Comparison of ENCODE assay signal across 18 cellular contexts in genomic region chr6:119183457-119183856, GRCh38.
DNase-seq lines count a peak whose midpoint lies in the region; ATAC-seq, FAIRE-seq and TF ChIP-seq lines count a peak whose summit lies in the region.
"Had no signal": no experiment of that assay in that cellular context is flagged by ENCODE, and none has a peak within 500 bp of the region (broad histone marks: within the 10 kb centered on the region; RNA-seq: fewer than 3 reads in every experiment).

No MANE protein-coding gene starts in this region.

- H3K4me1 Mint-ChIP-seq in glutamatergic neuron (ENCODE audit: low read depth, unreplicated experiment) = peaks cover 33% of the 10 kb centered on the region
- peaks cover 7% of the 10 kb centered on the region for H3K4me1 Mint-ChIP-seq in neural progenitor cell

- CTCF ChIA-PET in HepG2 (lab: Yijun Ruan, JAX; ENCODE audit: low intra/inter-chr PET ratio, low total read pairs) = no interaction called here

- no peak for TF ChIP-seq EP300 in HepG2 (IDR thresholded peaks at IDR 0.05; ENCODE audit: low read depth in 2 of 2, low read length in 2 of 2)
- no peak for TF ChIP-seq EP300 in HepG2 (CRISPR knock-in tag; IDR thresholded peaks at IDR 0.05; ENCODE audit: borderline replicate concordance)

- WGBS in HepG2 (ENCODE audit: low lambda C conversion rate) = 98% methylated on average over 1 of the region's 1 CpG
- 91% methylated on average over 1 of the region's 1 CpG for WGBS in right lobe of liver (ENCODE audit: insufficient coverage, low coverage, low lambda C conversion rate, missing lambda C conversion rate)

- TF ChIP-seq CTCF in HepG2 (CRISPR knock-in tag; IDR thresholded peaks at IDR 0.05) (no peak), right lobe of liver (IDR thresholded peaks at IDR 0.05) (no peak), glutamatergic neuron (IDR thresholded peaks at IDR 0.05; ENCODE audit: partially characterized antibody, unreplicated experiment) (no peak), neural progenitor cell (IDR thresholded peaks at IDR 0.05) (no peak)

- no peak for FAIRE-seq in HepG2 (lab: Jason Lieb, UNC)
- FAIRE-seq: GM12891 had no signal

- intact Hi-C loops in HepG2 (cut with micrococcal nuclease; ENCODE audit: unreplicated experiment) = no loop called here
- intact Hi-C loops in right lobe of liver (cut with DNase I) = no loop called here
- intact Hi-C loops in left colon (cut with DNase I, micrococcal nuclease) = no loop called here

- H3K9ac ChIP-seq in HepG2 (ENCODE audit: insufficient read depth, low read depth, low read length) (no peak overlapping the region), neural progenitor cell (no peak overlapping the region), skeletal muscle tissue (ENCODE audit: low read depth in 1 of 3, low read length in 3 of 3) (no peak overlapping the region)

- no peak overlapping the region for H3K27ac ChIP-seq in HepG2 (ENCODE audit: extremely low read length, insufficient read depth, low read length)
- H3K27ac ChIP-seq in right lobe of liver = no peak overlapping the region
- no peak overlapping the region for H3K27ac ChIP-seq in neural progenitor cell
- H3K27ac ChIP-seq in skeletal muscle tissue (ENCODE audit: low read depth, low read length) = peak overlapping the region; percentile 36

- H3K27ac Mint-ChIP-seq in glutamatergic neuron (ENCODE audit: unreplicated experiment) (peak overlapping the region; percentile 94), neural progenitor cell (no peak overlapping the region)
- H3K27ac Mint-ChIP-seq: CD4-positive, alpha-beta memory T cell; GM23338; H9 had no signal

- no TSS peak for BruUV-seq in HepG2 (replicated peaks; lab: Mats Ljungman, UMichigan)

- no peak for TF ChIP-seq RAD21 in HepG2 (CRISPR knock-in tag; IDR thresholded peaks at IDR 0.05)

- peaks cover 5% of the 10 kb centered on the region for H3K36me3 Mint-ChIP-seq in glutamatergic neuron (ENCODE audit: unreplicated experiment)
- H3K36me3 Mint-ChIP-seq in neural progenitor cell = peaks cover 3% of the 10 kb centered on the region

- H3K27me3 ChIP-seq in HepG2 (ENCODE audit: control insufficient read depth in 1 of 2, insufficient read depth in 2 of 2, low read length in 2 of 2) = no peaks in the 10 kb centered on the region
- H3K27me3 ChIP-seq in right lobe of liver = no peaks in the 10 kb centered on the region
- H3K27me3 ChIP-seq in neural progenitor cell = no peaks in the 10 kb centered on the region
- no peaks in the 10 kb centered on the region for H3K27me3 ChIP-seq in skeletal muscle tissue (ENCODE audit: control insufficient read depth in 3 of 3, insufficient read depth in 3 of 3, low read length in 3 of 3)

- peaks cover 27 to 94% of the 10 kb centered on the region in 2 experiments for H3K36me3 ChIP-seq in HepG2 (replicated peaks in 1 of 2; ENCODE audit: control insufficient read depth in 1 of 2, insufficient read depth in 2 of 2, low read length in 2 of 2)
- H3K36me3 ChIP-seq in right lobe of liver = peaks cover 5 to 51% (median 27%) of the 10 kb centered on the region in 4 donors
- H3K36me3 ChIP-seq in neural progenitor cell = no peaks in the 10 kb centered on the region
- peaks cover 0 to 6% (median 0%) of the 10 kb centered on the region in 3 donors for H3K36me3 ChIP-seq in skeletal muscle tissue (ENCODE audit: control insufficient read depth in 3 of 3, insufficient read depth in 3 of 3, low read length in 3 of 3)

- TF ChIP-seq POLR2A in HepG2 (IDR thresholded peaks at IDR 0.05; ENCODE audit: insufficient read depth in 1 of 2, low read depth in 2 of 2, low read length in 2 of 2) (no peak), right lobe of liver (IDR thresholded peaks at IDR 0.05) (no peak)

- H3K4me3 Mint-ChIP-seq in glutamatergic neuron (ENCODE audit: unreplicated experiment) = peak overlapping the region; percentile 67
- no peak overlapping the region for H3K4me3 Mint-ChIP-seq in neural progenitor cell
- H3K4me3 Mint-ChIP-seq: CD4-positive, alpha-beta memory T cell; GM23338; H9 had no signal

- no peaks in the 10 kb centered on the region for H3K79me2 ChIP-seq in HepG2 (ENCODE audit: insufficient read depth, low read length)
- H3K79me2 ChIP-seq in neural progenitor cell (ENCODE audit: low read depth) = no peaks in the 10 kb centered on the region

- H3K4me3 ChIP-seq in HepG2 (replicated peaks in 1 of 3; ENCODE audit: insufficient read depth in 1 of 3, low read depth in 2 of 3, low read length in 3 of 3) = no peak overlapping the region
- no peak overlapping the region for H3K4me3 ChIP-seq in right lobe of liver
- H3K4me3 ChIP-seq in neural progenitor cell = no peak overlapping the region
- H3K4me3 ChIP-seq in skeletal muscle tissue (ENCODE audit: low read length in 3 of 3) = no peak overlapping the region
- H3K4me3 ChIP-seq: GM23338 had no signal

- no peaks in the 10 kb centered on the region for H4K20me1 ChIP-seq in HepG2 (ENCODE audit: insufficient read depth, low read length)
- no peaks in the 10 kb centered on the region for H4K20me1 ChIP-seq in neural progenitor cell (ENCODE audit: low read depth)

- no peaks in the 10 kb centered on the region for H3F3A ChIP-seq in neural progenitor cell (ENCODE audit: low read depth)

- H3K27me3 Mint-ChIP-seq in glutamatergic neuron (ENCODE audit: unreplicated experiment) (peaks cover 5% of the 10 kb centered on the region), neural progenitor cell (ENCODE audit: insufficient read depth, low read depth) (no peaks in the 10 kb centered on the region)
- H3K27me3 Mint-ChIP-seq: CD4-positive, alpha-beta memory T cell had no signal

- in situ Hi-C loops in HepG2 (cut with HindIII; ENCODE audit: extremely low pct_ligation_motif_present, low pct_unique_long_range_greater_than_20kb) = no loop called here

- POLR2A ChIA-PET in HepG2 (lab: Yijun Ruan, JAX) = no interaction called here

- H3K4me1 ChIP-seq in HepG2 (ENCODE audit: insufficient read depth, low read length) (no peaks in the 10 kb centered on the region), right lobe of liver (no peaks in the 10 kb centered on the region), neural progenitor cell (peaks cover 27% of the 10 kb centered on the region), skeletal muscle tissue (ENCODE audit: control insufficient read depth in 3 of 3, insufficient read depth in 3 of 3, low read length in 3 of 3) (no peaks in the 10 kb centered on the region)

- no peak for DNase-seq in HepG2 (ENCODE audit: low spot score)
- no peak for DNase-seq in right lobe of liver
- no peak for DNase-seq in glutamatergic neuron
- peak; percentile 59 for DNase-seq in neural progenitor cell (ENCODE audit: low spot score)
- DNase-seq in NCI-H526 treated with DMSO at 0.1 percent for 48 hours (lab: John Stamatoyannopoulos, UW) = no peak
- no peak for DNase-seq in left colon
- DNase-seq: C1 segment of cervical spinal cord; Calu3; CD4-positive, alpha-beta memory T cell; COR-L47; DMS53; GF-D8; H9 had no signal

- H3K9me3 ChIP-seq in HepG2 (ENCODE audit: low read length) (no peaks in the 10 kb centered on the region), right lobe of liver (no peaks in the 10 kb centered on the region), neural progenitor cell (ENCODE audit: low read depth) (no peaks in the 10 kb centered on the region), skeletal muscle tissue (ENCODE audit: control insufficient read depth in 3 of 3, low read length in 3 of 3) (no peaks in the 10 kb centered on the region)

- H2AFZ ChIP-seq in HepG2 (ENCODE audit: low read length) (no peak overlapping the region), neural progenitor cell (replicated peaks) (peak overlapping the region; percentile 13)
- H2AFZ ChIP-seq: GM23338 had no signal

- no peak overlapping the region for H3K4me2 ChIP-seq in HepG2 (ENCODE audit: low read depth, low read length)
- peak overlapping the region; percentile 54 for H3K4me2 ChIP-seq in neural progenitor cell
- H3K4me2 ChIP-seq: GM23338 had no signal

- ATAC-seq in HepG2 (no peak), right lobe of liver (no peak), left colon (no peak), HG02970 (IDR thresholded peaks at IDR 0.05; ENCODE audit: low FRiP score, unreplicated experiment) (no peak)
- ATAC-seq: GM23338, HCT116 had no signal

- H3K9me3 Mint-ChIP-seq in glutamatergic neuron (ENCODE audit: unreplicated experiment) = peaks cover 7% of the 10 kb centered on the region
- H3K9me3 Mint-ChIP-seq in neural progenitor cell = no peaks in the 10 kb centered on the region
- H3K9me3 Mint-ChIP-seq: CD4-positive, alpha-beta memory T cell; H9 had no signal

TF ChIP-seq in HepG2, 621 proteins besides CTCF, POLR2A, EP300 and RAD21 (continues in another document):
- no peak for TF ChIP-seq CENPBD1 (CRISPR knock-in tag; IDR thresholded peaks at IDR 0.05; ENCODE audit: borderline replicate concordance, low read depth)
